8 cellular contexts compared by ENCODE assay signal in the genomic region with DNA sequence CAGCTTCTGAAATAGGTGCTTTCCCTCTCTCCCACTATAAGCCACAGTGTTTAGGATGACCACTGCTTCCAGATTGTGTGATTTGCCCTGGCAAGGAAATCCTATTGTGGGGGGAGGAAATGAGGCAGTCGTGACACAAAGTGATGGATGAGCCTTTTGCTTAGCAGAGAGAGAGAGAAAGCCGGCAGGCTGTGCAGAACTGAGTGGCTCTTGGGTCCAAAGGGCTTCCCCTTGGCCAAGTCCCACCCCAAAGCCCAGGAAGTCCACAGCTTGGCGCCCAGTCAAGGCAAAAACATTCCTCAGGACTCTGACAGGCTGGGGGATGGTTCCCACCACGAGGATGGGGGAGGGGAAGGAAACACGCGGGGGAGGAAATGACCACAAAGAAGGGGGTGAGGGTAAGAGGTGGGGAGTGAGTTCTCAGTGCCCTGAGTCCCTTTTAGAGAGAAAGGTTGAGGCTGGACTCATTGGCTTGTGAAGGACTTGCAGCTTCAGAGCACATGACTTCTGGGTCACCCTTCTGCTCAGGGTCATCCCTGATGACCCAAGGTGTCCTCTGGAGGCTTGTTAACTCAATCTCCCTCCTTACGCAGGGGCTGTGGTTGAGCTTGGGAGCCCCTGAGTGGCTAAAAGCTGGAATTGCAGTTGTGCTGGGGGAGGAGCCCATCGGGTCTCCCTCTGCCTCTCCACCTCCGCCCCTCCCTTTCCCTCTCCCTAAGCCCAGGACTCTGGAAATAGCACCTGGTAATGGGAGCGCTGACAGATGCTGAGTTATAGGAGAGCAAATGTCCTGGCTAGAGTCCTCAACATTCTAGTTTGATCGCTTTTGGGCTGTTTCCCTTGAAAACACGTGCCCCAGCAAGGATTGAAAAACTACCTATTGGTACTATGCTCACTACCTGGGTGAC. TPM values are rescaled to one million over a fixed set of nuclear protein-coding genes. Genes with fewer than 3 reads are reported as not detected.
A peak's percentile ranks its signal among the peaks of the same experiment; 100 is the strongest.
DNase-seq lines count a peak whose midpoint lies in the region; ATAC-seq and TF ChIP-seq lines count a peak whose summit lies in the region.

No MANE protein-coding gene starts in this region.

- 8 to 9% methylated on average over 12 of the region's 12 CpGs for WGBS in testis, 2 donors

- peak; percentile 69 for DNase-seq in AG09319 (ENCODE audit: extremely low read depth, low read depth)
- peak; percentile 82 for DNase-seq in LNCaP clone FGC (ENCODE audit: low read depth)
- peak; percentile 98 to 99 for DNase-seq in fibroblast of lung (ENCODE audit: low read depth in 2 of 2)
- peak; percentile 66 for DNase-seq in naive B cell
- peak; percentile 92 for DNase-seq in testis

- no peaks in the 10 kb centered on the region for H3K27me3 Mint-ChIP-seq in activated T-helper 17 cell treated with anti-CD3 and anti-CD28 coated beads, Interleukin-2, amount 50 U/mL, for 72 hours
- no peaks in the 10 kb centered on the region for H3K27me3 Mint-ChIP-seq in naive B cell

- ATAC-seq in activated T-helper 17 cell treated with anti-CD3 and anti-CD28 coated beads, Interleukin-2, amount 50 U/mL, for 72 hours (replicated peaks) = peak; percentile 52
- peak; percentile 27 to 40 for ATAC-seq in naive B cell (ENCODE audit: low read depth in 2 of 2)

- H3K9me3 ChIP-seq in fibroblast of lung (ENCODE audit: control insufficient read depth, insufficient read depth, low read depth, low read length) = no peaks in the 10 kb centered on the region
- no peaks in the 10 kb centered on the region for H3K9me3 ChIP-seq in testis

- no peaks in the 10 kb centered on the region for H3K9me3 Mint-ChIP-seq in activated T-helper 17 cell treated with anti-CD3 and anti-CD28 coated beads, Interleukin-2, amount 50 U/mL, for 72 hours
- no peaks in the 10 kb centered on the region for H3K9me3 Mint-ChIP-seq in naive B cell

- H3K4me3 ChIP-seq in LNCaP clone FGC (ENCODE audit: low read depth, low read length) = no peak overlapping the region
- H3K4me3 ChIP-seq in fibroblast of lung (replicated peaks in 1 of 4; ENCODE audit: control extremely low read depth in 1 of 4, insufficient read depth in 1 of 4, low read depth in 3 of 4, low read length in 4 of 4) = peak overlapping the region in 2 of 4 experiments; percentile 30 to 46
- H3K4me3 ChIP-seq in testis = no peak overlapping the region

- no peaks in the 10 kb centered on the region for H3K36me3 ChIP-seq in fibroblast of lung (ENCODE audit: control insufficient read depth, insufficient read depth, low read length)
- no peaks in the 10 kb centered on the region for H3K36me3 ChIP-seq in testis (ENCODE audit: low read depth, missing control alignments)

- peak overlapping the region; percentile 61 for H3K4me2 ChIP-seq in fibroblast of lung (ENCODE audit: extremely low read depth, insufficient read depth, low read length)

- intact Hi-C loops in testis (cut with DNase I; ENCODE audit: low total_unique reads) = no loop called here

- peaks cover 63% of the 10 kb centered on the region for H3K4me1 ChIP-seq in fibroblast of lung (ENCODE audit: control insufficient read depth, extremely low read depth, insufficient read depth, low read length)
- peaks cover 77% of the 10 kb centered on the region for H3K4me1 ChIP-seq in testis

- H2AFZ ChIP-seq in fibroblast of lung (ENCODE audit: low read length) = no peak overlapping the region

- TF ChIP-seq POLR2A in GM19099 (IDR thresholded peaks at IDR 0.05; ENCODE audit: extremely low read depth, insufficient read length, low read depth) = peak; percentile 31
- no peak for TF ChIP-seq POLR2A in testis (IDR thresholded peaks at IDR 0.05)

- TF ChIP-seq CTCF in AG09319 (IDR thresholded peaks at IDR 0.05; ENCODE audit: low read depth, low read length) (peak; percentile 79), LNCaP clone FGC (IDR thresholded peaks at IDR 0.05; ENCODE audit: control insufficient read depth, extremely low read depth, insufficient read depth) (peak; percentile 81), fibroblast of lung (conservative IDR thresholded peaks at IDR 0.05 in 1 of 2, IDR thresholded peaks at IDR 0.05 in 1 of 2; ENCODE audit: low read depth in 1 of 2, low read length in 2 of 2) (peak; percentile 64 to 78), testis (IDR thresholded peaks at IDR 0.05) (peak; percentile 82 to 89 (median 88))

- no peaks in the 10 kb centered on the region for H3K36me3 Mint-ChIP-seq in activated T-helper 17 cell treated with anti-CD3 and anti-CD28 coated beads, Interleukin-2, amount 50 U/mL, for 72 hours (ENCODE audit: low read depth)
- H3K36me3 Mint-ChIP-seq in naive B cell = no peaks in the 10 kb centered on the region

- H3K4me3 Mint-ChIP-seq in activated T-helper 17 cell treated with anti-CD3 and anti-CD28 coated beads, Interleukin-2, amount 50 U/mL, for 72 hours = peak overlapping the region; percentile 77
- peak overlapping the region; percentile 66 to 89 (median 75) for H3K4me3 Mint-ChIP-seq in naive B cell

- H3K79me2 ChIP-seq in fibroblast of lung (ENCODE audit: control insufficient read depth, insufficient read depth, low read length) = no peaks in the 10 kb centered on the region

- H4K20me1 ChIP-seq in fibroblast of lung (ENCODE audit: control insufficient read depth, extremely low read depth, insufficient read depth, low read length) = no peaks in the 10 kb centered on the region

- H3K27ac Mint-ChIP-seq in activated T-helper 17 cell treated with anti-CD3 and anti-CD28 coated beads, Interleukin-2, amount 50 U/mL, for 72 hours = peak overlapping the region; percentile 80
- H3K27ac Mint-ChIP-seq in naive B cell = peak overlapping the region; percentile 52 to 90 (median 78)

- H3K27ac ChIP-seq in fibroblast of lung (ENCODE audit: insufficient read depth, low read length) = peak overlapping the region; percentile 50
- peak overlapping the region; percentile 93 to 99 for H3K27ac ChIP-seq in testis

- H3K27me3 ChIP-seq in fibroblast of lung (ENCODE audit: control insufficient read depth, insufficient read depth, low read length) (no peaks in the 10 kb centered on the region), testis (no peaks in the 10 kb centered on the region)

- no peak overlapping the region for H3K9ac ChIP-seq in fibroblast of lung (ENCODE audit: insufficient read depth, low read length)

- H3K4me1 Mint-ChIP-seq in activated T-helper 17 cell treated with anti-CD3 and anti-CD28 coated beads, Interleukin-2, amount 50 U/mL, for 72 hours = peaks cover 58% of the 10 kb centered on the region
- H3K4me1 Mint-ChIP-seq in naive B cell = peaks cover 49 to 70% (median 54%) of the 10 kb centered on the region in 3 donors

TF ChIP-seq in PFSK-1, 5 proteins besides CTCF, POLR2A, EP300 and RAD21 (continues in another document):
- TF ChIP-seq FOXP2 (optimal IDR thresholded peaks at IDR 0.05; ENCODE audit: borderline replicate concordance, extremely low read depth, extremely low read length, insufficient read depth) = no peak

RNA-seq across cellular contexts. Expression of a gene that starts 10.3 kb away (rescaled TPM):
- polyA plus RNA-seq in PFSK-1 (2012; ENCODE audit: insufficient read length, low read depth) = 39.9 TPM
- 100 to 1,000 TPM in 1 of 2 donors, 10 to 100 TPM in 1; 80.5 to 114 TPM for total RNA-seq in activated T-helper 17 cell treated with anti-CD3 and anti-CD28 coated beads, Interleukin-2, amount 50 U/mL, for 72 hours
- total RNA-seq in fibroblast of lung (43.9 and 52.4 TPM in 2 replicates), testis (100 to 1,000 TPM; 129 to 161 TPM)
- polyA plus RNA-seq in fibroblast of lung (65.6 and 86.3 TPM in 2 replicates), naive B cell (ENCODE audit: low read depth in 6 of 6) (10 to 100 TPM in 2 of 6 donors, 1 to 10 TPM in 4; 7.7 to 13.1 (median 9.2) TPM), testis (ENCODE audit: insufficient read depth, low read depth, low replicate concordance) (157 TPM)
- polyA plus RNA-seq in fibroblast of lung (2012) = 44.7 and 60.6 TPM in 2 replicates
- 8.0 and 11.3 TPM in 2 replicates for polyA minus RNA-seq in fibroblast of lung (ENCODE audit: low replicate concordance)

RNA-seq across cellular contexts. Expression of a gene that starts 11.1 kb away (rescaled TPM):
- 31.1 TPM for polyA plus RNA-seq in PFSK-1 (2012; ENCODE audit: insufficient read length, low read depth)
- 10 to 100 TPM; 12.2 to 21.8 TPM for total RNA-seq in activated T-helper 17 cell treated with anti-CD3 and anti-CD28 coated beads, Interleukin-2, amount 50 U/mL, for 72 hours
- 1.8 and 5.3 TPM in 2 replicates for total RNA-seq in fibroblast of lung
- 3.3 and 4.0 TPM in 2 replicates for polyA plus RNA-seq in fibroblast of lung
- 9.4 and 10.7 TPM in 2 replicates for polyA plus RNA-seq in fibroblast of lung (2012)
- 21.2 and 35.6 TPM in 2 replicates for polyA minus RNA-seq in fibroblast of lung (ENCODE audit: low replicate concordance)
- 1 to 10 TPM in 5 of 6 donors, not detected in 1; 1.1 to 2.9 (median 2.1) TPM for polyA plus RNA-seq in naive B cell (ENCODE audit: low read depth in 6 of 6)
- 10 to 100 TPM; 14.4 to 23.6 TPM for total RNA-seq in testis
- 9.8 TPM for polyA plus RNA-seq in testis (ENCODE audit: insufficient read depth, low read depth, low replicate concordance)

RNA-seq across cellular contexts. Expression of a gene that starts 28.9 kb away (rescaled TPM):
- polyA plus RNA-seq in PFSK-1 (2012; ENCODE audit: insufficient read length, low read depth) = 54.4 TPM
- 100 to 1,000 TPM; 110 to 244 TPM for total RNA-seq in activated T-helper 17 cell treated with anti-CD3 and anti-CD28 coated beads, Interleukin-2, amount 50 U/mL, for 72 hours
- total RNA-seq in fibroblast of lung (24.9 and 26.8 TPM in 2 replicates), testis (100 to 1,000 TPM; 123 to 132 TPM)
- polyA plus RNA-seq in fibroblast of lung (38.8 and 45.7 TPM in 2 replicates), naive B cell (ENCODE audit: low read depth in 6 of 6) (10 to 100 TPM; 31.8 to 60.5 (median 44.5) TPM), testis (ENCODE audit: insufficient read depth, low read depth, low replicate concordance) (143 TPM)
- 37.0 and 38.7 TPM in 2 replicates for polyA plus RNA-seq in fibroblast of lung (2012)
- 48.8 and 56.0 TPM in 2 replicates for polyA minus RNA-seq in fibroblast of lung (ENCODE audit: low replicate concordance)

RNA-seq across cellular contexts. Expression of a gene that starts 48.7 kb away (rescaled TPM):
- polyA plus RNA-seq in PFSK-1 (2012; ENCODE audit: insufficient read length, low read depth) = 31.2 TPM
- 10 to 100 TPM; 10.3 to 14.4 TPM for total RNA-seq in activated T-helper 17 cell treated with anti-CD3 and anti-CD28 coated beads, Interleukin-2, amount 50 U/mL, for 72 hours
- 49.8 and 52.8 TPM in 2 replicates for total RNA-seq in fibroblast of lung
- polyA plus RNA-seq in fibroblast of lung = 27.2 and 30.8 TPM in 2 replicates
- polyA plus RNA-seq in fibroblast of lung (2012) = 34.3 and 34.9 TPM in 2 replicates
- polyA minus RNA-seq in fibroblast of lung (ENCODE audit: low replicate concordance) = 43.5 and 67.0 TPM in 2 replicates
- polyA plus RNA-seq in naive B cell (ENCODE audit: low read depth in 6 of 6) = 1 to 10 TPM; 1.9 to 5.3 (median 4.7) TPM
- 10 to 100 TPM; 44.9 to 51.7 TPM for total RNA-seq in testis
- polyA plus RNA-seq in testis (ENCODE audit: insufficient read depth, low read depth, low replicate concordance) = 41.2 TPM

RNA-seq across cellular contexts. Expression of a gene that starts 57.3 kb away (rescaled TPM):
- polyA plus RNA-seq in PFSK-1 (2012; ENCODE audit: insufficient read length, low read depth) = 144 TPM
- 100 to 1,000 TPM in 1 of 2 donors, 10 to 100 TPM in 1; 83.5 to 140 TPM for total RNA-seq in activated T-helper 17 cell treated with anti-CD3 and anti-CD28 coated beads, Interleukin-2, amount 50 U/mL, for 72 hours
- total RNA-seq in fibroblast of lung = 25.1 and 31.1 TPM in 2 replicates
- 42.7 and 66.7 TPM in 2 replicates for polyA plus RNA-seq in fibroblast of lung
- polyA plus RNA-seq in fibroblast of lung (2012) = 32.7 and 46.9 TPM in 2 replicates
- 122 and 302 TPM in 2 replicates for polyA minus RNA-seq in fibroblast of lung (ENCODE audit: low replicate concordance)
- polyA plus RNA-seq in naive B cell (ENCODE audit: low read depth in 6 of 6) = 10 to 100 TPM; 44.9 to 58.9 (median 47.6) TPM
- total RNA-seq in testis = 100 to 1,000 TPM; 151 to 172 TPM
- 127 TPM for polyA plus RNA-seq in testis (ENCODE audit: insufficient read depth, low read depth, low replicate concordance)
